27 cellular contexts compared by ENCODE assay signal in genomic region chr4:4935974-4936373, GRCh38.
"Had no signal": no experiment of that assay in that cellular context is flagged by ENCODE, and none has a peak within 500 bp of the region (broad histone marks: within the 10 kb centered on the region; RNA-seq: fewer than 3 reads in every experiment).

No MANE protein-coding gene starts in this region.

- H3K27ac Mint-ChIP-seq: dendritic cell treated with granulocyte-macrophage colony-stimulating factor and Interleukin-4, amounts not matched to agents 40 ng/mL and 50 ng/mL, for 4 days; effector memory CD8-positive, alpha-beta T cell; endodermal cell; mesothelial cell of epicardium had no signal

- H3K4me3 ChIP-seq: colonic mucosa, esophagus squamous epithelium, gastrocnemius medialis, heart right ventricle, left lung, lower lobe of right lung, mucosa of descending colon had no signal

- H3K27me3 ChIP-seq: colonic mucosa, gastrocnemius medialis, left lung had no signal

- H3K36me3 Mint-ChIP-seq: mesothelial cell of epicardium, naive B cell had no signal

- H3K4me1 Mint-ChIP-seq: endodermal cell, mesothelial cell of epicardium had no signal

- H3K9me3 ChIP-seq: colonic mucosa, esophagus squamous epithelium, gastrocnemius medialis, heart right ventricle, left lung, lower lobe of right lung, mucosa of descending colon had no signal

- DNase-seq: colonic mucosa; cortex of kidney; effector CD8-positive, alpha-beta T cell; effector memory CD8-positive, alpha-beta T cell; erythroblast; esophagus squamous epithelium; foreskin fibroblast; foreskin melanocyte; gastrocnemius medialis; glutamatergic neuron; heart right ventricle; hippocampal formation; left cardiac atrium; left lung; left ventricle myocardium superior; lower lobe of right lung; mesenchymal stem cell; mucosa of descending colon; naive B cell had no signal

- H3K27ac ChIP-seq: colonic mucosa, epithelial cell of prostate, esophagus squamous epithelium, gastrocnemius medialis, heart right ventricle, left lung, lower lobe of right lung had no signal

- H3K36me3 ChIP-seq: colonic mucosa, esophagus squamous epithelium, gastrocnemius medialis, heart right ventricle, left lung, lower lobe of right lung had no signal

- H3K9me3 Mint-ChIP-seq: dendritic cell treated with granulocyte-macrophage colony-stimulating factor and Interleukin-4, amounts not matched to agents 40 ng/mL and 50 ng/mL, for 4 days; effector memory CD8-positive, alpha-beta T cell; endodermal cell; mesothelial cell of epicardium had no signal

- FAIRE-seq: endometrium, islet of Langerhans, keratinocyte had no signal

- H3K4me1 ChIP-seq: colonic mucosa, esophagus squamous epithelium, gastrocnemius medialis, heart right ventricle, left lung, lower lobe of right lung had no signal

- ATAC-seq: effector memory CD8-positive, alpha-beta T cell; esophagus mucosa; gastrocnemius medialis; heart right ventricle; left cardiac atrium; left lung; left ventricle myocardium superior; lower lobe of right lung; mucosa of descending colon had no signal

- H3K4me3 Mint-ChIP-seq: dendritic cell treated with granulocyte-macrophage colony-stimulating factor and Interleukin-4, amounts not matched to agents 40 ng/mL and 50 ng/mL, for 4 days; effector memory CD8-positive, alpha-beta T cell; endodermal cell; mesothelial cell of epicardium; naive B cell had no signal
